ENCODE assay signal across 18 cellular contexts in the genomic region with DNA sequence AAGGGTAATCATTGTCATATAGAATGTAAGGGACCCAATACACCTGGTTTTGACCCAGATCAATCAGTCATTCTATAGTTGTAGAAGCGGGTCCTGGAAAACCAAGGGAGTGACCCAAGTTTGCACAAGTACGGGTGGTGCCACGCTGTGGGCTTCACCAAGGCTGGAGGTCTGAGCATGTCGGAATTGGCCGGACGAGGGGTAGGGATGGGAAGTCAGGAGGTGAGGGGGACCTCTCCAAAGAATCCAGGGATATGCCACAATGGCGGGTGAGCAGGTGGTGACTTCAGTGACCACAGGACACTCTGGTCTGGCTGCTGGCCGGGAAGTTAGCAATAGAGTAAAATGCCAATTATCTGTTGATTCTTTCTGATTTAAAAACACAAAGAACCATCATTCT.
"Had no signal": no experiment of that assay in that cellular context is flagged by ENCODE, and none has a peak within 500 bp of the region (broad histone marks: within the 10 kb centered on the region; RNA-seq: fewer than 3 reads in every experiment).

No MANE protein-coding gene starts in this region.

- ATAC-seq: gastrocnemius medialis, heart right ventricle, left cardiac atrium, left lung, left ventricle myocardium superior, lower lobe of right lung had no signal

- DNase-seq: dermis blood vessel endothelial cell; effector CD4-positive, alpha-beta T cell; effector memory CD4-positive, alpha-beta T cell; esophagus squamous epithelium; foreskin fibroblast; foreskin melanocyte; gastrocnemius medialis; glutamatergic neuron; heart right ventricle; hippocampal formation; left cardiac atrium; left lung; left ventricle myocardium superior; lower lobe of right lung; mesendoderm; midbrain had no signal

- H3K4me1 ChIP-seq: gastrocnemius medialis, left lung, lower lobe of right lung had no signal

- H3K36me3 ChIP-seq: esophagus squamous epithelium, gastrocnemius medialis, heart right ventricle, left lung, lower lobe of right lung had no signal

- H3K9me3 ChIP-seq: esophagus squamous epithelium, gastrocnemius medialis, heart right ventricle, left lung, lower lobe of right lung had no signal

- H3K4me3 ChIP-seq: coronary artery, dorsolateral prefrontal cortex, esophagus squamous epithelium, gastrocnemius medialis, heart right ventricle, left lung, lower lobe of right lung had no signal

- H3K27ac ChIP-seq: coronary artery, dorsolateral prefrontal cortex, esophagus squamous epithelium, gastrocnemius medialis, heart right ventricle, left lung, lower lobe of right lung had no signal

- H3K27me3 ChIP-seq: esophagus squamous epithelium, gastrocnemius medialis, left lung had no signal
